26 cellular contexts compared by ENCODE assay signal in the genomic region with DNA sequence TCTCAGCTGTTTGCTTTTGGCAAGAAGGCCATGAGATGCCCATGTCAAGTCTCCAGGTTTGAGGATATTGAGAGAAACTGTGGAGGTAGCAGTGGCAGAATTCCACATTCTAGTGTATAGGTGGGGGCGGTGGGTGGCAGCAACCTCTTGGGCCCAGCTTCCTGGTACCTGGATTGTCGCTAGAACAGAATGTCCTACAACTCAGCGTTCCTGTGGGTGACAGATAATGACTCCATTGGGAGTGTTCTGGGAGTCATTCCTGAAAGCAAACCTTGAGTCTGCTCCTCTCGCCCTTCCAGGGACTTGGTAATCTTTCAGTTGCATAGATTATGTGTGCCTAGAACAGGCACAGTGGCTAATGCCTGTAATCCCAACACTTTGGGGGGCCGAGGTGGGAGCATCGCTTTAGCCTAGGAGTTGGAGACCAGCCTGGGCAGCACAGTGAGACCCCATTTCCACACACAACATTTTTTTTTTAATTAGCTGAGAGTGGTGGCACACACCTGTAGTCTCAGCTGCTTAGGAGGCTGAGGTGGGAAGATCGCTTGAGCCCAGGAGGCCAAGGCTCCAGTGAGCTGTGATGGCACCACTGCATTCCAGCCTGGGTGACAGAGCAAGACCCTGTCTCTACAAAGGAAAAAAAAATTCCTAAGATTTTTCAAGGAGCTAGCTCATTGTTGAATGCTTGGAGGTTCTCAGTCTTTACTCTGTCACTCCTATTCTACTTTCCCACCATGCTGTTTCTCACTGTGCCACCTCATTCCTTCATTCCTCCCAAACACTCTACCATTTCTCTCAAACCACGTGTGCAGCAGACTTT.
"Had no signal": no experiment of that assay in that cellular context is flagged by ENCODE, and none has a peak within 500 bp of the region (broad histone marks: within the 10 kb centered on the region; RNA-seq: fewer than 3 reads in every experiment).

No MANE protein-coding gene starts in this region.

- H3K4me3 ChIP-seq: breast epithelium, gastroesophageal sphincter, hepatocyte, right atrium auricular region, testis, transverse colon had no signal

- H2AFZ ChIP-seq: hepatocyte had no signal

- H3K27me3 ChIP-seq: breast epithelium, hepatocyte, testis had no signal

- H3K27ac Mint-ChIP-seq: activated CD4-positive, alpha-beta memory T cell treated with anti-CD3 and anti-CD28 coated beads, Interleukin-2, amount 10 ng/mL, durations not matched to agents 7 days and 5 days; activated naive CD4-positive, alpha-beta T cell treated with anti-CD3 and anti-CD28 coated beads, Interleukin-2, amount 10 ng/mL, durations not matched to agents 7 days and 5 days; activated naive CD8-positive, alpha-beta T cell treated with anti-CD3 and anti-CD28 coated beads, Interleukin-2, amount 50 U/mL, for 24 hours; activated T-cell treated with anti-CD3 and anti-CD28 coated beads, Interleukin-2, amount 50 U/mL, for 24 hours; memory B cell; naive thymus-derived CD8-positive, alpha-beta T cell; T-helper 17 cell had no signal

- H3K36me3 Mint-ChIP-seq: activated naive CD4-positive, alpha-beta T cell treated with anti-CD3 and anti-CD28 coated beads, Interleukin-2, amount 10 ng/mL, durations not matched to agents 7 days and 5 days; memory B cell; naive thymus-derived CD8-positive, alpha-beta T cell had no signal

- H3K9me3 ChIP-seq: breast epithelium, gastroesophageal sphincter, right atrium auricular region, testis, transverse colon had no signal

- H3K36me3 ChIP-seq: breast epithelium, gastroesophageal sphincter, right atrium auricular region, transverse colon had no signal

- H3K27me3 Mint-ChIP-seq: activated T-cell treated with anti-CD3 and anti-CD28 coated beads, Interleukin-2, amount 50 U/mL, for 24 hours had no signal

- H3K27ac ChIP-seq: breast epithelium, gastroesophageal sphincter, hepatocyte, right atrium auricular region, testis, transverse colon had no signal

- H3K9me3 Mint-ChIP-seq: activated CD4-positive, alpha-beta memory T cell treated with anti-CD3 and anti-CD28 coated beads, Interleukin-2, amount 10 ng/mL, durations not matched to agents 7 days and 5 days; activated CD4-positive, alpha-beta T cell treated with anti-CD3 and anti-CD28 coated beads, Interleukin-2, amount 10 ng/mL, durations not matched to agents 7 days and 5 days; activated naive CD4-positive, alpha-beta T cell treated with anti-CD3 and anti-CD28 coated beads, Interleukin-2, amount 10 ng/mL, durations not matched to agents 7 days and 5 days; activated naive CD8-positive, alpha-beta T cell treated with anti-CD3 and anti-CD28 coated beads, Interleukin-2, amount 50 U/mL, for 24 hours; activated T-cell treated with anti-CD3 and anti-CD28 coated beads, Interleukin-2, amount 50 U/mL, for 24 hours; central memory CD8-positive, alpha-beta T cell; memory B cell; naive thymus-derived CD8-positive, alpha-beta T cell; neural crest cell had no signal

- H3K4me1 ChIP-seq: breast epithelium, gastroesophageal sphincter, right atrium auricular region, testis, transverse colon had no signal

- H3K4me3 Mint-ChIP-seq: activated CD4-positive, alpha-beta memory T cell treated with anti-CD3 and anti-CD28 coated beads, Interleukin-2, amount 10 ng/mL, durations not matched to agents 7 days and 5 days; activated CD4-positive, alpha-beta T cell treated with anti-CD3 and anti-CD28 coated beads, Interleukin-2, amount 10 ng/mL, durations not matched to agents 7 days and 5 days; activated naive CD4-positive, alpha-beta T cell treated with anti-CD3 and anti-CD28 coated beads, Interleukin-2, amount 10 ng/mL, durations not matched to agents 7 days and 5 days; activated naive CD8-positive, alpha-beta T cell treated with anti-CD3 and anti-CD28 coated beads, Interleukin-2, amount 50 U/mL, for 24 hours; activated T-cell treated with anti-CD3 and anti-CD28 coated beads, Interleukin-2, amount 50 U/mL, for 24 hours; central memory CD8-positive, alpha-beta T cell; memory B cell; naive thymus-derived CD8-positive, alpha-beta T cell; neural crest cell; T-helper 17 cell had no signal

- DNase-seq: activated CD4-positive, alpha-beta memory T cell treated with anti-CD3 and anti-CD28 coated beads, Interleukin-2, amount 10 ng/mL, durations not matched to agents 7 days and 5 days; activated CD4-positive, alpha-beta T cell treated with anti-CD3 and anti-CD28 coated beads for 1 hour; activated CD4-positive, alpha-beta T cell treated with anti-CD3 and anti-CD28 coated beads, Interleukin-2, amount 10 ng/mL, durations not matched to agents 7 days and 5 days; activated CD8-positive, alpha-beta memory T cell treated with anti-CD3 and anti-CD28 coated beads, Interleukin-2, amount 50 U/mL, for 48 hours; activated gamma-delta T cell; activated naive CD4-positive, alpha-beta T cell treated with anti-CD3 and anti-CD28 coated beads, Interleukin-2, amount 10 ng/mL, durations not matched to agents 7 days and 5 days; activated naive CD8-positive, alpha-beta T cell treated with anti-CD3 and anti-CD28 coated beads, Interleukin-2, amount 50 U/mL, for 24 hours; activated T-cell treated with anti-CD3 and anti-CD28 coated beads, Interleukin-2, amount 50 U/mL, for 24 hours; dermis blood vessel endothelial cell; effector CD4-positive, alpha-beta T cell; erythroblast; left colon; naive thymus-derived CD8-positive, alpha-beta T cell; stimulated activated CD4-positive, alpha-beta T cell treated with anti-CD3 and anti-CD28 coated beads, Interleukin-2, amount 100 ng/mL, for 48 hours; stimulated activated naive CD4-positive, alpha-beta T cell treated with Interleukin-2 at 50 U/mL for 16 hours; T-helper 17 cell; T1000; testis; transverse colon had no signal

- ATAC-seq: activated naive CD8-positive, alpha-beta T cell treated with anti-CD3 and anti-CD28 coated beads, Interleukin-2, amount 50 U/mL, for 24 hours; gastroesophageal sphincter; left colon; naive thymus-derived CD8-positive, alpha-beta T cell; T-helper 17 cell had no signal

- H3K4me2 ChIP-seq: hepatocyte had no signal

- H3K4me1 Mint-ChIP-seq: activated CD4-positive, alpha-beta memory T cell treated with anti-CD3 and anti-CD28 coated beads, Interleukin-2, amount 10 ng/mL, durations not matched to agents 7 days and 5 days; activated CD4-positive, alpha-beta T cell treated with anti-CD3 and anti-CD28 coated beads, Interleukin-2, amount 10 ng/mL, durations not matched to agents 7 days and 5 days; activated naive CD4-positive, alpha-beta T cell treated with anti-CD3 and anti-CD28 coated beads, Interleukin-2, amount 10 ng/mL, durations not matched to agents 7 days and 5 days; activated naive CD8-positive, alpha-beta T cell treated with anti-CD3 and anti-CD28 coated beads, Interleukin-2, amount 50 U/mL, for 24 hours; central memory CD8-positive, alpha-beta T cell; memory B cell; T-helper 17 cell had no signal
